In the genomic region with DNA sequence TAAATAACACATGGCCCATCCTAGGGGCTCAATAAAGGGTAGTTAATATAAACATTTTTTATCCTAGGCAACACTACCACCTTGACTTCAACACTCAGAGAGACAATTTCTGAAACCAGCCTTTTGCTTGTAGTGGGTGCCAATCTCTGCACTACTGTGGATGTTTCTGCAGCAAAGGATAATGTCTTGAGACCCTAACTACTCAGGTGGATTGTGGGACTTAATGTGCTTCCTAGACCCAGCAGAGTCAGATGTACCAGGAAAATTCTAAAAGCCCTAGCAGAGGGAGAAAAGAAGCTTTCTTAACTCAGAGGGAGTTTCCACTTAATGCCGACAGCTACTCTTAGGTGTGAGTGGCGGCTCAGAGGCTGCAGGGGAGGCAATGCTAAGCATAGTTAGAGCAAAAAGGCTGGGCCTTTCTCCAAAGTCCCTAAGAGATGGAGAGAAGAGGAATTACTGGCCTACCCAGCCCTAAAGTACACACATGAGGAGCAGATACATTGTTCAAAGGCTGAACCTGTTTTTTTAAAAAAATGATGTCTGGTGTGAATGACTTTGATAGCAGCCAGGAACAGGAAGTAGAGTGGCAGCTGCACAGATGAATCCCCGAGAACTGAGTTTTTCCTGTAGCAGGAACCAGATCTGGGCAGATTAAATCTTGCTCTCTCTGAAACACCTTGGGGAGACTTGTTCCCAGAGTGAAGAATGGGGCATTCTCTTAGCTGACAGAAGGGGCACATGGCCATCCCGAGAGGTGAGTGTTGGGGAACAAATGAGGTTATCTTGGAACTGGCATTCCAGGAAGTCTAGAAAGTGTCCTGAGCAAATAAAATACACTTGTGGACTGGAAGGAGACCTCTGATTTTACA, we compare ENCODE assay signal across 9 cellular contexts. TPM values are rescaled to one million over a fixed set of nuclear protein-coding genes. Genes with fewer than 3 reads are reported as not detected.
DNase-seq lines count a peak whose midpoint lies in the region; ATAC-seq and TF ChIP-seq lines count a peak whose summit lies in the region.
"Had no signal": no experiment of that assay in that cellular context is flagged by ENCODE, and none has a peak within 500 bp of the region (broad histone marks: within the 10 kb centered on the region; RNA-seq: fewer than 3 reads in every experiment).

No MANE protein-coding gene starts in this region.

- no peak overlapping the region for H3K4ac ChIP-seq in IMR-90 (ENCODE audit: low read depth, low read length)

- no peak overlapping the region for H2BK20ac ChIP-seq in IMR-90 (ENCODE audit: low read depth, low read length)

- H3K4me1 ChIP-seq in IMR-90 (ENCODE audit: control insufficient read depth, insufficient read depth, low read length), result peaks cover 1% of the 10 kb centered on the region; the same call in 1 of the 2 replicates
- no peaks in the 10 kb centered on the region; the same call in 1 of the 2 replicates for H3K4me1 ChIP-seq in HAP-1
- no peaks in the 10 kb centered on the region for H3K4me1 ChIP-seq in ovary (ENCODE audit: insufficient read depth)

- H4K20me1 ChIP-seq in IMR-90 (ENCODE audit: insufficient read depth, low read length), result no peaks in the 10 kb centered on the region

- H3K36me3 ChIP-seq in IMR-90 (ENCODE audit: control insufficient read depth, insufficient read depth, low read length) (no peaks in the 10 kb centered on the region), HAP-1 (replicated peaks) (no peaks in the 10 kb centered on the region), ovary (no peaks in the 10 kb centered on the region)
- H3K36me3 ChIP-seq: MG63 had no signal

- no peak overlapping the region for H3K23ac ChIP-seq in IMR-90 (ENCODE audit: low read depth, low read length)

- in situ Hi-C loops in IMR-90 (cut with MboI; ENCODE audit: low sequenced_read_pairs) (no loop called here), HAP-1 (cut with MboI; ENCODE audit: low sequenced_read_pairs) (no loop called here)

- H3K56ac ChIP-seq in IMR-90 (ENCODE audit: extremely low read depth, insufficient read depth, low read length), result no peak overlapping the region

- H3K9me1 ChIP-seq in IMR-90 (ENCODE audit: insufficient read depth, low read length), result 0 out of 2 replicates have a peak, but pooled peaks cover 3% of the 10 kb centered on the region

- no peak overlapping the region for H2BK120ac ChIP-seq in IMR-90 (ENCODE audit: low read depth, low read length)

- no peak for TF ChIP-seq RAD21 in IMR-90 (IDR thresholded peaks at IDR 0.05; ENCODE audit: low read length)

- no peak overlapping the region for H3K4me3 ChIP-seq in IMR-90 (ENCODE audit: insufficient read depth, low read depth, low read length)
- H3K4me3 ChIP-seq in HAP-1, result no peak overlapping the region
- no peak overlapping the region for H3K4me3 ChIP-seq in ovary
- H3K4me3 ChIP-seq: MG63 had no signal

- H3K27ac Mint-ChIP-seq in activated naive CD8-positive, alpha-beta T cell, result peak overlapping the region; percentile 89

- no peak for TF ChIP-seq POLR2A in IMR-90 (IDR thresholded peaks at IDR 0.05; ENCODE audit: low read depth, low read length)
- TF ChIP-seq POLR2A in ovary (IDR thresholded peaks at IDR 0.05), result no peak

- H2BK15ac ChIP-seq in IMR-90 (ENCODE audit: low read depth, low read length), result no peak overlapping the region

- H3K4me2 ChIP-seq in IMR-90 (ENCODE audit: low read depth, low read length), result no peak overlapping the region

- peak overlapping the region; percentile 67 for H3K4me3 Mint-ChIP-seq in activated naive CD8-positive, alpha-beta T cell

- peaks cover 2% of the 10 kb centered on the region for H3K36me3 Mint-ChIP-seq in activated naive CD8-positive, alpha-beta T cell

- TF ChIP-seq CTCF in IMR-90 (conservative IDR thresholded peaks at IDR 0.05; ENCODE audit: low read depth, low read length), result no peak
- TF ChIP-seq CTCF in ovary (IDR thresholded peaks at IDR 0.05), result no peak

- H3K27me3 ChIP-seq in IMR-90 (ENCODE audit: control insufficient read depth, insufficient read depth, low read length) (peaks cover 3% of the 10 kb centered on the region; the same call in 1 of the 2 replicates), HAP-1 (ENCODE audit: low read depth) (no peaks in the 10 kb centered on the region; the same call in 1 of the 2 replicates), ovary (no peaks in the 10 kb centered on the region)
- H3K27me3 ChIP-seq: MG63 had no signal

- ATAC-seq in IMR-90 (ENCODE audit: low read depth), result peak; percentile 30; the same call in 1 of the 2 replicates
- no peak for ATAC-seq in HG02973 (IDR thresholded peaks at IDR 0.05; ENCODE audit: unreplicated experiment)

- H3K27ac ChIP-seq in IMR-90 (ENCODE audit: insufficient read depth, low read length), result no peak overlapping the region
- H3K27ac ChIP-seq in ovary, result no peak overlapping the region

- TF ChIP-seq EP300 in ovary (IDR thresholded peaks at IDR 0.05), result no peak

- POLR2A ChIA-PET in IMR-90 (lab: Charles Lee; ENCODE audit: unreplicated experiment), result no interaction called here

- CTCF ChIA-PET in IMR-90 (lab: Yijun Ruan, JAX), result no interaction called here

- 93% methylated on average over 2 of the region's 4 CpGs; no CpG with 5 or more reads in 1 of the 2 experiments for WGBS in IMR-90 (ENCODE audit: extremely low coverage in 2 of 2, insufficient read length in 1 of 2), 2 experiments
- WGBS in ovary, 3 donors, result 78 to 80% (median 79%) methylated on average over 4 of the region's 4 CpGs

- H3K4me1 Mint-ChIP-seq in activated naive CD8-positive, alpha-beta T cell (ENCODE audit: low read depth), result peaks cover 29% of the 10 kb centered on the region

- no peak overlapping the region for H3K14ac ChIP-seq in IMR-90 (replicated peaks; ENCODE audit: low read depth, low read length)

- H4K5ac ChIP-seq in IMR-90 (ENCODE audit: low read depth, low read length), result no peak overlapping the region

- no TSS peak for BruUV-seq in IMR-90 (replicated peaks; lab: Mats Ljungman, UMichigan)

- DNase-seq in DMS153 treated with DMSO at 0.1 percent for 48 hours (lab: John Stamatoyannopoulos, UW; ENCODE audit: unreplicated experiment) (peak; percentile 38), IMR-90 (no peak), myocyte (ENCODE audit: low read depth) (peak; percentile 22), HAP-1 (ENCODE audit: low spot score in 2 of 2) (no peak), GM03348 (ENCODE audit: low spot score) (no peak), ovary (no peak)
- DNase-seq: MG63 had no signal

- no peak overlapping the region; the same call in 1 of the 2 replicates for H4K91ac ChIP-seq in IMR-90 (ENCODE audit: insufficient read depth, low read depth, low read length)

- no peak overlapping the region; the same call in 1 of the 2 replicates for H2AK5ac ChIP-seq in IMR-90 (ENCODE audit: low read depth, low read length)

- no peak overlapping the region for H2AFZ ChIP-seq in IMR-90 (replicated peaks; ENCODE audit: low read length, poor library complexity)

- H3K9ac ChIP-seq in IMR-90 (ENCODE audit: low read depth, low read length), result no peak overlapping the region

- peaks cover 4% of the 10 kb centered on the region for H3K9me3 Mint-ChIP-seq in activated naive CD8-positive, alpha-beta T cell (ENCODE audit: low read depth)

- no peak overlapping the region for H2AK9ac ChIP-seq in IMR-90 (replicated peaks; ENCODE audit: low read depth, low read length, poor library complexity)

- dilution Hi-C loops in IMR-90 (cut with HindIII; ENCODE audit: low sequenced_read_pairs, unreplicated experiment), result no loop called here

- H3K18ac ChIP-seq in IMR-90 (ENCODE audit: low read depth, low read length), result no peak overlapping the region

- H2BK5ac ChIP-seq in IMR-90 (ENCODE audit: low read depth, low read length, poor library complexity, severe bottlenecking), result no peak overlapping the region

- H3K27me3 Mint-ChIP-seq in activated naive CD8-positive, alpha-beta T cell, result no peaks in the 10 kb centered on the region

- no peaks in the 10 kb centered on the region for H3K79me1 ChIP-seq in IMR-90 (ENCODE audit: low read depth in 1 of 2, low read length in 2 of 2)

- no peak overlapping the region for H4K8ac ChIP-seq in IMR-90 (ENCODE audit: low read depth in 2 of 2, low read length in 2 of 2)

- intact Hi-C loops in IMR-90 (cut with micrococcal nuclease), result no loop called here
- intact Hi-C loops in ovary (cut with DNase I), result no loop called here

- no peaks in the 10 kb centered on the region for H3K9me3 ChIP-seq in IMR-90 (ENCODE audit: control insufficient read depth, insufficient read depth, low read length)
- no peaks in the 10 kb centered on the region for H3K9me3 ChIP-seq in HAP-1
- no peaks in the 10 kb centered on the region for H3K9me3 ChIP-seq in ovary

TF ChIP-seq in IMR-90, 13 proteins besides CTCF, POLR2A, EP300 and RAD21 (continues in another document):
- TF ChIP-seq RCOR1 (IDR thresholded peaks at IDR 0.05; ENCODE audit: insufficient replicate concordance, low read length), result no peak
- TF ChIP-seq RFX5 (IDR thresholded peaks at IDR 0.05; ENCODE audit: low read depth, low read length), result no peak
- TF ChIP-seq BHLHE40 (IDR thresholded peaks at IDR 0.05; ENCODE audit: low read depth, low read length), result no peak
- TF ChIP-seq CEBPB (IDR thresholded peaks at IDR 0.05; ENCODE audit: low read depth, low read length), result no peak
- no peak for TF ChIP-seq NFE2L2 (IDR thresholded peaks at IDR 0.05; ENCODE audit: low read depth, low read length)
- no peak for TF ChIP-seq MAZ (IDR thresholded peaks at IDR 0.05; ENCODE audit: borderline replicate concordance, low read depth, low read length)
- TF ChIP-seq CHD1 (IDR thresholded peaks at IDR 0.05; ENCODE audit: low read depth, low read length), result no peak
- no peak for TF ChIP-seq MAFK (IDR thresholded peaks at IDR 0.05; ENCODE audit: low read depth, low read length)
- TF ChIP-seq, protein P1, sequence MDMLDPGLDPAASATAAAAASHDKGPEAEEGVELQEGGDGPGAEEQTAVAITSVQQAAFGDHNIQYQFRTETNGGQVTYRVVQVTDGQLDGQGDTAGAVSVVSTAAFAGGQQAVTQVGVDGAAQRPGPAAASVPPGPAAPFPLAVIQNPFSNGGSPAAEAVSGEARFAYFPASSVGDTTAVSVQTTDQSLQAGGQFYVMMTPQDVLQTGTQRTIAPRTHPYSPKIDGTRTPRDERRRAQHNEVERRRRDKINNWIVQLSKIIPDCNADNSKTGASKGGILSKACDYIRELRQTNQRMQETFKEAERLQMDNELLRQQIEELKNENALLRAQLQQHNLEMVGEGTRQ (IDR thresholded peaks at IDR 0.05; ENCODE audit: low read depth, low read length), result no peak
- no peak for TF ChIP-seq FOS (IDR thresholded peaks at IDR 0.05; ENCODE audit: low read depth, low read length)

RNA-seq across cellular contexts. Expression of a gene that starts 33.5 kb away (rescaled TPM):
- 32.6 and 66.4 TPM in 2 replicates for total RNA-seq in IMR-90 (2012; rRNA removed)
- 9.6 and 13.6 TPM in 2 replicates for polyA plus RNA-seq in IMR-90 (2012; rRNA removed)
- 1.4 and 2.1 TPM in 2 replicates for polyA plus RNA-seq in IMR-90 (2012; cell fraction: cytosol; rRNA removed)
- polyA plus RNA-seq in IMR-90 (2012; cell fraction: nucleus; rRNA removed; ENCODE audit: low replicate concordance), result 1.4 and 17.2 TPM in 2 replicates
- 42.0 and 43.2 TPM in 2 replicates for total RNA-seq in myocyte
- 13.7 TPM for polyA plus RNA-seq in myocyte (2012)
- total RNA-seq in ovary, result 10 to 100 TPM; 16.6 to 32.1 (median 25.7) TPM
- polyA plus RNA-seq in ovary, result 10 to 100 TPM; 10.7 to 14.8 TPM

Comparison
In these comparisons a context has a peak if more than half of its experiments do, and no peak if none do; other contexts are left out.
1. DNase-seq: peak in DMS153 treated with DMSO at 0.1 percent for 48 hours (single experiment) and myocyte (single experiment); none in IMR-90 (single experiment), HAP-1 (0 of 2), GM03348 (single experiment) and ovary (0 of 5).